16 cellular contexts compared by ENCODE assay signal in genomic region chr20:63982937-63983336, GRCh38. TPM values are rescaled to one million over a fixed set of nuclear protein-coding genes. Genes with fewer than 3 reads are reported as not detected.
DNase-seq lines count a peak whose midpoint lies in the region; ATAC-seq and TF ChIP-seq lines count a peak whose summit lies in the region.
"Had no signal": no experiment of that assay in that cellular context is flagged by ENCODE, and none has a peak within 500 bp of the region (broad histone marks: within the 10 kb centered on the region; RNA-seq: fewer than 3 reads in every experiment).

No MANE protein-coding gene starts in this region.

- H3K27me3 ChIP-seq in BLaER1 treated with 17β-estradiol and CSF1 and Interleukin-3, amounts not matched to agents 10 nM and 100 nM = no peaks in the 10 kb centered on the region
- H3K27me3 ChIP-seq in Caco-2 (replicated peaks; ENCODE audit: control insufficient read depth, insufficient read depth, low read length) (no peaks in the 10 kb centered on the region), thyroid gland (no peaks in the 10 kb centered on the region)
- H3K27me3 ChIP-seq: body of pancreas, right atrium auricular region had no signal

- H3K27ac ChIP-seq in BLaER1 treated with 17β-estradiol and CSF1 and Interleukin-3, amounts not matched to agents 10 nM and 100 nM = peak overlapping the region in 1 of 11 experiments; percentile 20; a peak in 1 of 22 replicates
- no peak overlapping the region for H3K27ac ChIP-seq in thyroid gland
- H3K27ac ChIP-seq: body of pancreas, right atrium auricular region had no signal

- 92 to 94% methylated on average over 14 of the region's 14 CpGs for WGBS in thyroid gland, 2 donors

- peaks cover 0 to 57% (median 31%) of the 10 kb centered on the region in 11 experiments; a peak in 18 of 22 replicates for H4K20me1 ChIP-seq in BLaER1 treated with 17β-estradiol and CSF1 and Interleukin-3, amounts not matched to agents 10 nM and 100 nM

- POLR2A ChIA-PET in Caco-2 (lab: Charles Lee) = interaction anchor here (0.6 to 0.8 kb wide), 3 partner anchors 12 to 381 kb away, joined by 4 read pairs; no protein-coding TSS in a partner anchor
- POLR2A ChIA-PET in activated CD8-positive, alpha-beta T cell treated with anti-CD3 and anti-CD28 coated beads for 36 hours (lab: Charles Lee) = interaction anchor here (0.7 to 4.9 kb wide), 4 partner anchors 12 to 117 kb away, joined by 3 to 51 read pairs (median 4); partner anchors contain the start of genes C20orf204 and TPD52L2

- H3K27me3 Mint-ChIP-seq in Caco-2 (ENCODE audit: insufficient read depth, unreplicated experiment) = no peaks in the 10 kb centered on the region
- H3K27me3 Mint-ChIP-seq in activated CD8-positive, alpha-beta T cell treated with anti-CD3 and anti-CD28 coated beads for 36 hours = no peaks in the 10 kb centered on the region
- H3K27me3 Mint-ChIP-seq in mesothelial cell of epicardium (ENCODE audit: low read depth) = peaks cover 8% of the 10 kb centered on the region

- BruUV-seq in Caco-2 (replicated peaks; lab: Mats Ljungman, UMichigan) = no TSS peak

- ATAC-seq in activated CD8-positive, alpha-beta T cell treated with anti-CD3 and anti-CD28 coated beads for 36 hours = no peak
- no peak for ATAC-seq in mucosa of descending colon
- ATAC-seq: body of pancreas, left colon had no signal

- peaks cover 51 to 58% (median 55%) of the 10 kb centered on the region in 11 experiments for H3K36me3 ChIP-seq in BLaER1 treated with 17β-estradiol and CSF1 and Interleukin-3, amounts not matched to agents 10 nM and 100 nM
- H3K36me3 ChIP-seq in Caco-2 (ENCODE audit: control insufficient read depth, insufficient read depth, low read length) = peaks cover 12% of the 10 kb centered on the region; the same call in 1 of the 2 replicates
- H3K36me3 ChIP-seq in thyroid gland = peaks cover 29 to 34% of the 10 kb centered on the region in 2 donors
- peaks cover 17% of the 10 kb centered on the region for H3K36me3 ChIP-seq in mucosa of descending colon (ENCODE audit: low read depth)

- CTCF ChIA-PET in Caco-2 (lab: Charles Lee) = interaction anchor here (1.2 to 5.2 kb wide), 2 partner anchors 26 to 57 kb away, joined by 3 to 139 read pairs; no protein-coding TSS in a partner anchor
- CTCF ChIA-PET in activated CD8-positive, alpha-beta T cell treated with anti-CD3 and anti-CD28 coated beads for 36 hours (lab: Charles Lee) = interaction anchor here (0.9 to 4.2 kb wide), 6 partner anchors 9 to 74 kb away, joined by 3 to 88 read pairs (median 4); partner anchors contain the start of gene C20orf204

- intact Hi-C loops in Caco-2 (cut with micrococcal nuclease; ENCODE audit: unreplicated experiment) (no loop called here), thyroid gland (cut with DNase I) (no loop called here), mucosa of descending colon (cut with DNase I, micrococcal nuclease) (no loop called here)
- intact Hi-C loops in activated CD8-positive, alpha-beta T cell treated with anti-CD3 and anti-CD28 coated beads for 36 hours (cut with micrococcal nuclease) = loop anchor here (10.0 kb wide), 1 partner anchor 52 kb away; the partner anchor contains the start of gene C20orf204

- H3K36me3 Mint-ChIP-seq in Caco-2 (ENCODE audit: insufficient read depth, unreplicated experiment) = peaks cover 90% of the 10 kb centered on the region
- peaks cover 33% of the 10 kb centered on the region for H3K36me3 Mint-ChIP-seq in activated CD8-positive, alpha-beta T cell treated with anti-CD3 and anti-CD28 coated beads for 36 hours (ENCODE audit: low read depth)
- H3K36me3 Mint-ChIP-seq in mesothelial cell of epicardium = peaks cover 21% of the 10 kb centered on the region

- peaks cover 38 to 45% (median 43%) of the 10 kb centered on the region in 10 experiments for H3K4me1 ChIP-seq in BLaER1 treated with 17β-estradiol and CSF1 and Interleukin-3, amounts not matched to agents 10 nM and 100 nM
- peaks cover 25% of the 10 kb centered on the region for H3K4me1 ChIP-seq in Caco-2
- H3K4me1 ChIP-seq in thyroid gland = peaks cover 24 to 26% of the 10 kb centered on the region in 2 donors
- peaks cover 29% of the 10 kb centered on the region for H3K4me1 ChIP-seq in mucosa of descending colon (ENCODE audit: low read depth)

- DNase-seq in Caco-2 (no peak), mesothelial cell of epicardium (ENCODE audit: low spot score in 2 of 2, unreplicated experiment in 2 of 2) (no peak), DMS 273 treated with DMSO at 0.1 percent for 48 hours (lab: John Stamatoyannopoulos, UW) (no peak), thyroid gland (no peak), KG1 (lab: John Stamatoyannopoulos, UW) (no peak), mucosa of descending colon (no peak)
- no peak for DNase-seq in activated CD8-positive, alpha-beta T cell treated with anti-CD3 and anti-CD28 coated beads for 36 hours
- DNase-seq: body of pancreas, hypothalamus, left colon, NCI-H1092 treated with DMSO at 0.1 percent for 48 hours, trophoblast cell had no signal

- no peaks in the 10 kb centered on the region for H3K9me3 ChIP-seq in BLaER1 treated with 17β-estradiol and CSF1 and Interleukin-3, amounts not matched to agents 10 nM and 100 nM (replicated peaks in 1 of 11)
- H3K9me3 ChIP-seq in Caco-2 = no peaks in the 10 kb centered on the region
- no peaks in the 10 kb centered on the region for H3K9me3 ChIP-seq in thyroid gland
- H3K9me3 ChIP-seq in mucosa of descending colon = no peaks in the 10 kb centered on the region
- H3K9me3 ChIP-seq: body of pancreas, right atrium auricular region had no signal

- H3K4me1 Mint-ChIP-seq in Caco-2 (ENCODE audit: low read depth, unreplicated experiment) (peaks cover 24% of the 10 kb centered on the region), mesothelial cell of epicardium (peaks cover 35% of the 10 kb centered on the region)
- peaks cover 43% of the 10 kb centered on the region for H3K4me1 Mint-ChIP-seq in activated CD8-positive, alpha-beta T cell treated with anti-CD3 and anti-CD28 coated beads for 36 hours (ENCODE audit: low read depth)

- no peak overlapping the region for H3K4me3 ChIP-seq in BLaER1 treated with 17β-estradiol and CSF1 and Interleukin-3, amounts not matched to agents 10 nM and 100 nM
- H3K4me3 ChIP-seq in Caco-2 (ENCODE audit: low read depth, low read length) (no peak overlapping the region), thyroid gland (replicated peaks in 1 of 3) (no peak overlapping the region), mucosa of descending colon (no peak overlapping the region)
- H3K4me3 ChIP-seq: body of pancreas, right atrium auricular region had no signal

- no peak for TF ChIP-seq CTCF in Caco-2 (IDR thresholded peaks at IDR 0.05; ENCODE audit: insufficient read depth in 1 of 2, low read depth in 1 of 2, low read length in 1 of 2, severe bottlenecking in 1 of 2, unreplicated experiment in 1 of 2)
- TF ChIP-seq CTCF in activated CD8-positive, alpha-beta T cell treated with anti-CD3 and anti-CD28 coated beads for 36 hours (IDR thresholded peaks at IDR 0.05) = no peak
- TF ChIP-seq CTCF in mesothelial cell of epicardium (IDR thresholded peaks at IDR 0.05; ENCODE audit: unreplicated experiment) = no peak
- no peak for TF ChIP-seq CTCF in thyroid gland (IDR thresholded peaks at IDR 0.05)
- TF ChIP-seq CTCF in mucosa of descending colon (IDR thresholded peaks at IDR 0.05) = no peak

- H3K27ac Mint-ChIP-seq in Caco-2 (ENCODE audit: unreplicated experiment) (no peak overlapping the region), mesothelial cell of epicardium (no peak overlapping the region)
- peak overlapping the region; percentile 58 for H3K27ac Mint-ChIP-seq in activated CD8-positive, alpha-beta T cell treated with anti-CD3 and anti-CD28 coated beads for 36 hours

- TF ChIP-seq POLR2A in thyroid gland (IDR thresholded peaks at IDR 0.05) = no peak

- H3K4me2 ChIP-seq in BLaER1 treated with 17β-estradiol and CSF1 and Interleukin-3, amounts not matched to agents 10 nM and 100 nM = peak overlapping the region in 10 of 11 experiments; percentile 89 to 100 (median 98); a peak in 17 of 22 replicates

- H3K4me3 Mint-ChIP-seq in Caco-2 (ENCODE audit: unreplicated experiment) = peak overlapping the region; percentile 8
- peak overlapping the region; percentile 43 for H3K4me3 Mint-ChIP-seq in activated CD8-positive, alpha-beta T cell treated with anti-CD3 and anti-CD28 coated beads for 36 hours
- peak overlapping the region; percentile 47 for H3K4me3 Mint-ChIP-seq in mesothelial cell of epicardium
- H3K4me3 Mint-ChIP-seq: CD14-positive monocyte had no signal

- H3K9me3 Mint-ChIP-seq in Caco-2 (ENCODE audit: unreplicated experiment) (no peaks in the 10 kb centered on the region), mesothelial cell of epicardium (no peaks in the 10 kb centered on the region)
- no peaks in the 10 kb centered on the region for H3K9me3 Mint-ChIP-seq in activated CD8-positive, alpha-beta T cell treated with anti-CD3 and anti-CD28 coated beads for 36 hours
- H3K9me3 Mint-ChIP-seq: CD14-positive monocyte had no signal

- H3K9ac ChIP-seq in BLaER1 treated with 17β-estradiol and CSF1 and Interleukin-3, amounts not matched to agents 10 nM and 100 nM = peak overlapping the region in 10 of 11 experiments; percentile 69 to 89 (median 83); a peak in 14 of 22 replicates

RNA-seq across cellular contexts. Expression of gene PRPF6, which starts 2.0 kb away (rescaled TPM):
- total RNA-seq in Caco-2 (2022) = 176 and 181 TPM in 2 replicates
- total RNA-seq in activated CD8-positive, alpha-beta T cell treated with anti-CD3 and anti-CD28 coated beads for 36 hours = 10 to 100 TPM; 53.0 to 55.5 TPM
- 65.2 to 68.2 TPM (median 65.9 TPM) in 3 replicates for total RNA-seq in mesothelial cell of epicardium
- total RNA-seq in thyroid gland = 10 to 100 TPM; 62.8 to 76.2 (median 70.1) TPM
- 10 to 100 TPM; 51.2 to 64.4 (median 59.1) TPM for total RNA-seq in mucosa of descending colon

RNA-seq across cellular contexts. Expression of gene SAMD10, which starts 3.5 kb away (rescaled TPM):
- total RNA-seq in Caco-2 (2022) = 13.4 and 13.6 TPM in 2 replicates
- total RNA-seq in activated CD8-positive, alpha-beta T cell treated with anti-CD3 and anti-CD28 coated beads for 36 hours = 10 to 100 TPM; 17.4 to 17.5 TPM
- 10.3 to 11.7 TPM (median 11.4 TPM) in 3 replicates for total RNA-seq in mesothelial cell of epicardium
- total RNA-seq in thyroid gland = 1 to 10 TPM; 1.1 to 6.4 (median 5.0) TPM
- 1 to 10 TPM; 3.8 to 7.9 (median 5.6) TPM for total RNA-seq in mucosa of descending colon
- total RNA-seq: G401 had no signal

RNA-seq across cellular contexts. Expression of gene ZNF512B, which starts 13.2 kb away (rescaled TPM):
- total RNA-seq in Caco-2 (2022) = 40.0 and 47.9 TPM in 2 replicates
- 1 to 10 TPM; 7.5 to 8.6 TPM for total RNA-seq in activated CD8-positive, alpha-beta T cell treated with anti-CD3 and anti-CD28 coated beads for 36 hours
- 60.0 to 62.0 TPM (median 61.0 TPM) in 3 replicates for total RNA-seq in mesothelial cell of epicardium
- total RNA-seq in thyroid gland = 10 to 100 TPM; 13.4 to 24.8 (median 19.0) TPM
- 10 to 100 TPM in 1 of 3 donors, 1 to 10 TPM in 2; 1.8 to 14.7 (median 3.9) TPM for total RNA-seq in mucosa of descending colon

RNA-seq across cellular contexts. Expression of gene UCKL1, which starts 26.7 kb away (rescaled TPM):
- 101 and 113 TPM in 2 replicates for total RNA-seq in Caco-2 (2022)
- 10 to 100 TPM; 31.5 to 32.6 TPM for total RNA-seq in activated CD8-positive, alpha-beta T cell treated with anti-CD3 and anti-CD28 coated beads for 36 hours
- total RNA-seq in mesothelial cell of epicardium = 56.8 to 60.0 TPM (median 58.0 TPM) in 3 replicates
- total RNA-seq in thyroid gland = 10 to 100 TPM; 21.6 to 44.3 (median 29.3) TPM
- 10 to 100 TPM; 37.4 to 57.8 (median 43.6) TPM for total RNA-seq in mucosa of descending colon

RNA-seq across cellular contexts. Expression of gene C20orf204, which starts 53.0 kb away (rescaled TPM):
- total RNA-seq in Caco-2 (2022) = 3.2 and 3.3 TPM in 2 replicates
- total RNA-seq in activated CD8-positive, alpha-beta T cell treated with anti-CD3 and anti-CD28 coated beads for 36 hours = 1 to 10 TPM; 2.8 to 4.7 TPM
- 2.8 to 4.2 TPM (median 3.2 TPM) in 3 replicates for total RNA-seq in mesothelial cell of epicardium
- total RNA-seq in thyroid gland = 1 to 10 TPM in 1 of 4 donors, under 1 TPM in 3; 0.11 to 2.6 (median 0.59) TPM
- 1 to 10 TPM; 1.0 to 1.8 (median 1.7) TPM for total RNA-seq in mucosa of descending colon
